ENCODE assay signal across 1 cellular context in the genomic region with DNA sequence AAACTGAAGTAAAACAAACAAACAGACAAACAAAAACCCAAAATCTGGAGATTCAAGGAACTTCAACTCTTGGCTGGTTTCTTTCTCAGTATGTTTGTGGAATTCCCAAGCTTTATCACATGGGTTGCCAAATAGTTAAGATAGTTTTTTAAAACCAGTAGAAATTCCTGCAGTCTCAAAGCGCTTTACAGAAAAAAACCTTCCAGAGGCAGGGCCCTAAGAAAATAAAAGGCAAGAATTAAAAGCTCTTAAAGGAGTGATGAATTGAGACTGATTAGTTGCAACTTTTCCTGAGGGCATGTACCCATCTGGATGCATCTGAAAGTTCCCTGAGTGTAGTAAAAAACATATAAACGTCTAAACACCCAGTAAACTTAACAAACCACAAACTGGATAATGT.
TF ChIP-seq lines count a peak whose summit lies in the region.

No MANE protein-coding gene starts in this region.

TF ChIP-seq in GM23338, 12 proteins besides CTCF, POLR2A, EP300 and RAD21:
- TF ChIP-seq POLR2AphosphoS5 (IDR thresholded peaks at IDR 0.05; ENCODE audit: low read depth) (no peak), ZNF114 (CRISPR knock-in tag; IDR thresholded peaks at IDR 0.05) (no peak), ZNF331 (CRISPR knock-in tag; IDR thresholded peaks at IDR 0.05; ENCODE audit: low read depth) (no peak)
